ENCODE assay signal across 8 cellular contexts in the genomic region with DNA sequence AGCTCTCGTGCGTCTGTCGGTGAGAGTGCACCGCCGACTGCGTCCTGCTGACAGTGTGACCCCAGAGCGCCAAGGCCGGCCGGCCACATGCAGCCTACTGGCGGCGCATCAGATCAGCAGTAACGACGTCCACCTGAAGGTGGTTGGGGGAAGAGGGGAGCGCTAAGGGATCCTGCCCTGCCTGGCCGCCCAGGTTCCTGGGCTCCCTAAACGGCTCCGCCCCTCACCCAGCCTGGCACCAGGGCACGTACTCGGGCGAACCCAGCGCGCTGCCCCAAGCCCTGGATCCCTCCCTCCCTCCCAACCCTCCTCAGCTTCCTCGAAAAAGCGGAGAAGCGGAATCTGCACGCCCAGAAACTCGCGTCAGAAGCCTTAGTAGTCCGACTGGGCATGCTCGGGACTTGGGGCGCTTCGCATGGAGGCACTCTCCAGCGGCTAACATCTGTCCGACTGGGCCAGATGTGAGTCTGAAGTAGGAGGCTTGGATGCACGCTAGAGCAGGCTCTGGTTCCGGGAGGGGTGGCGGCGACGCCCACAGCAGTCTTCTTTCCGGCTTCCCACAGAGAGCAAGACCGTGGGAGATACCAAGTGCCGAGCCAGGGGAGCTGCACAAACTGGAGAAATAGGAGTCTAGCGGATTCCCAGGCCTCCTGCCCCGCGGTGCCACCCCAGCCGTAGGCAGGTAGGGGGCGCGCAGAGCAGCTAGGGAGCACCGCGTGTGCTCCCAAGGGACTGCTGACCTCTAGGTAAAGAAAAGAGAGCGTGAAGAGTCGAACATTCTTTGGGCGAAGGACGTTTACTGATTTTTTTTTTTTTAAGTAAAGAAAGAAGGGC.
DNase-seq lines count a peak whose midpoint lies in the region; ATAC-seq, FAIRE-seq and TF ChIP-seq lines count a peak whose summit lies in the region.

No MANE protein-coding gene starts in this region.

- peak; percentile 59; the same call in 2 of the 3 replicates for TF ChIP-seq CTCF in H9 (conservative IDR thresholded peaks at IDR 0.05)
- TF ChIP-seq CTCF in SK-N-SH (IDR thresholded peaks at IDR 0.05): peak; percentile 34; the same call in 1 of the 2 replicates
- TF ChIP-seq CTCF in thoracic aorta (IDR thresholded peaks at IDR 0.05): peak; percentile 5

- H2BK20ac ChIP-seq in H9 (ENCODE audit: low read depth, low read length, poor library complexity, severe bottlenecking): no peak overlapping the region

- TF ChIP-seq EP300 in SK-N-SH (IDR thresholded peaks at IDR 0.05; ENCODE audit: borderline replicate concordance in 1 of 2, low read depth in 1 of 2, low read length in 1 of 2): no peak

- H2AFZ ChIP-seq in H9 (ENCODE audit: low read length) (no peak overlapping the region), SK-N-SH (ENCODE audit: low read depth) (0 out of 2 replicates have a peak overlapping the region, but pooled peaks have one; percentile 46)

- H3K4me2 ChIP-seq in H9 (ENCODE audit: insufficient read depth, insufficient read length, low read length) (peak overlapping the region; percentile 81), SK-N-SH (peak overlapping the region; percentile 70; the same call in 1 of the 2 replicates)

- no peak for TF ChIP-seq RAD21 in SK-N-SH (IDR thresholded peaks at IDR 0.05; ENCODE audit: low read length)

- no peaks in the 10 kb centered on the region for H3K79me1 ChIP-seq in H9 (ENCODE audit: insufficient read depth, low read depth, low read length, poor library complexity, severe bottlenecking)

- no peak overlapping the region for H3K18ac ChIP-seq in H9 (ENCODE audit: insufficient read length, low read depth, low read length)

- peak overlapping the region; percentile 33 to 99 (median 93) for H3K27ac Mint-ChIP-seq in H9

- no peak overlapping the region for H2BK120ac ChIP-seq in H9 (ENCODE audit: low read depth, low read length, poor library complexity, severe bottlenecking)

- H3K27me3 ChIP-seq in H9 (ENCODE audit: insufficient read depth, low read length) (peaks cover 12% of the 10 kb centered on the region; the same call in 1 of the 2 replicates), SK-N-SH (ENCODE audit: insufficient read depth) (peaks cover 33% of the 10 kb centered on the region), endocrine pancreas (ENCODE audit: control insufficient read depth, insufficient read depth, low read length) (no peaks in the 10 kb centered on the region), thoracic aorta (replicated peaks; ENCODE audit: insufficient read depth) (no peaks in the 10 kb centered on the region)

- H3K36me3 ChIP-seq in SK-N-SH (replicated peaks in 1 of 2; ENCODE audit: control insufficient read depth in 1 of 2, insufficient read depth in 2 of 2, low read length in 1 of 2) (no peaks in the 10 kb centered on the region), endocrine pancreas (ENCODE audit: control insufficient read depth, insufficient read depth, low read length) (no peaks in the 10 kb centered on the region), mesodermal cell (ENCODE audit: control insufficient read depth, insufficient read depth, low read length) (no peaks in the 10 kb centered on the region), thoracic aorta (no peaks in the 10 kb centered on the region)

- H3K4me1 Mint-ChIP-seq in H9: peaks cover 45 to 50% of the 10 kb centered on the region in 2 experiments

- peaks cover 36% of the 10 kb centered on the region for H3K27me3 Mint-ChIP-seq in H9 (ENCODE audit: low read depth)

- no peaks in the 10 kb centered on the region; a peak in 1 of 7 replicates for H3K36me3 Mint-ChIP-seq in H9 (ENCODE audit: insufficient read depth in 1 of 3, low read depth in 3 of 3)

- no peak for ATAC-seq in thoracic aorta (ENCODE audit: insufficient number of reproducible peaks, low FRiP score, low read depth)

- no peak for FAIRE-seq in GM19239 (lab: Jason Lieb, UNC)

- no peak overlapping the region for H3K23ac ChIP-seq in H9 (ENCODE audit: insufficient read length, low read depth, low read length)

- no peak overlapping the region for H3K56ac ChIP-seq in H9 (ENCODE audit: insufficient read length, low read depth, low read length)

- no peak overlapping the region for H4K5ac ChIP-seq in H9 (ENCODE audit: insufficient read length, low read depth, low read length)

- H4K8ac ChIP-seq in H9 (replicated peaks; ENCODE audit: insufficient read length, low read depth, low read length): no peak overlapping the region

- H2BK5ac ChIP-seq in H9 (ENCODE audit: insufficient read length, low read length): no peak overlapping the region

- no peak overlapping the region for H3K14ac ChIP-seq in H9 (ENCODE audit: insufficient read depth, low read length)

- H3K27ac ChIP-seq in H9 (ENCODE audit: insufficient read length, low read depth, low read length) (peak overlapping the region; percentile 29), SK-N-SH (ENCODE audit: low read depth in 2 of 2, low read length in 1 of 2) (no peak overlapping the region), mesodermal cell (ENCODE audit: low read depth, low read length, severe bottlenecking) (peak overlapping the region; percentile 66), thoracic aorta (peak overlapping the region; percentile 49 to 66)

- H2BK15ac ChIP-seq in H9 (ENCODE audit: low read depth, low read length): no peak overlapping the region

- H3K4me3 Mint-ChIP-seq in H9: peak overlapping the region; percentile 80 to 88

- H3K79me2 ChIP-seq in H9 (ENCODE audit: insufficient read depth, low read length) (no peaks in the 10 kb centered on the region), SK-N-SH (ENCODE audit: insufficient read depth) (no peaks in the 10 kb centered on the region)

- peak; percentile 4 for DNase-seq in AG08395 (ENCODE audit: low spot score)
- DNase-seq in H9: peak; percentile 75
- peak; percentile 33 for DNase-seq in SK-N-SH
- no peak for DNase-seq in thoracic aorta (ENCODE audit: low spot score)
- no peak for DNase-seq in GDM1 (lab: John Stamatoyannopoulos, UW)
- DNase-seq in GM19239 (ENCODE audit: insufficient read length, low spot score): no peak

- H3T11ph ChIP-seq in H9 (ENCODE audit: low read length): no peak overlapping the region

- H4K91ac ChIP-seq in H9 (ENCODE audit: insufficient read length, low read depth, low read length): no peak overlapping the region

- H3F3A ChIP-seq in SK-N-SH (replicated peaks; ENCODE audit: insufficient read depth): no peaks in the 10 kb centered on the region

- no peak overlapping the region for H2BK12ac ChIP-seq in H9 (ENCODE audit: insufficient read length, low read depth, low read length)

- no peak overlapping the region for H3K4ac ChIP-seq in H9 (ENCODE audit: low read depth, low read length)

- H3K9me3 ChIP-seq in H9 (ENCODE audit: control insufficient read depth, low read depth, low read length) (no peaks in the 10 kb centered on the region), SK-N-SH (no peaks in the 10 kb centered on the region), endocrine pancreas (ENCODE audit: control insufficient read depth, low read length) (no peaks in the 10 kb centered on the region), mesodermal cell (ENCODE audit: control insufficient read depth, low read length) (no peaks in the 10 kb centered on the region), thoracic aorta (no peaks in the 10 kb centered on the region)

- peaks cover 0 to 21% of the 10 kb centered on the region in 2 experiments; a peak in 4 of 5 replicates for H3K9me3 Mint-ChIP-seq in H9

- peak overlapping the region; percentile 17 to 48; a peak in 3 of 4 replicates for H3K4me3 ChIP-seq in SK-N-SH (ENCODE audit: low read depth in 2 of 2, low read length in 1 of 2)
- peak overlapping the region; percentile 34 for H3K4me3 ChIP-seq in endocrine pancreas (ENCODE audit: control insufficient read depth, insufficient read depth, low read length)
- H3K4me3 ChIP-seq in mesodermal cell (ENCODE audit: extremely low read depth, insufficient read depth, low read length, poor library complexity, severe bottlenecking): peak overlapping the region; percentile 40
- peak overlapping the region; percentile 71 for H3K4me3 ChIP-seq in thoracic aorta

- no peak overlapping the region for H2AK5ac ChIP-seq in H9 (ENCODE audit: insufficient read length, low read length)

- CTCF ChIA-PET in SK-N-SH (lab: Yijun Ruan, JAX): interaction anchor here (1.4 kb wide), 1 partner anchor 11 kb away, joined by 3 read pairs; no protein-coding TSS in a partner anchor

- POLR2A ChIA-PET in SK-N-SH (lab: Yijun Ruan, JAX): no interaction called here

- H4K20me1 ChIP-seq in H9 (ENCODE audit: control insufficient read depth, insufficient read depth, insufficient read length) (no peaks in the 10 kb centered on the region), SK-N-SH (ENCODE audit: insufficient read depth) (no peaks in the 10 kb centered on the region)

- H3K4me1 ChIP-seq in H9 (ENCODE audit: insufficient read depth, low read length) (no peaks in the 10 kb centered on the region; the same call in 1 of the 2 replicates), SK-N-SH (ENCODE audit: control insufficient read depth in 1 of 2, insufficient read depth in 2 of 2, low read depth in 1 of 2, low read length in 1 of 2) (no peaks in the 10 kb centered on the region; a peak in 1 of 4 replicates), endocrine pancreas (ENCODE audit: control insufficient read depth, insufficient read depth, low read length) (no peaks in the 10 kb centered on the region), mesodermal cell (ENCODE audit: control insufficient read depth, insufficient read depth, low read length, poor library complexity, severe bottlenecking) (no peaks in the 10 kb centered on the region), thoracic aorta (ENCODE audit: control insufficient read depth in 1 of 2, low read depth in 2 of 2) (no peaks in the 10 kb centered on the region)

- peaks cover 23% of the 10 kb centered on the region for H3K23me2 ChIP-seq in H9 (ENCODE audit: insufficient read length, low read depth, low read length, poor library complexity, severe bottlenecking)

- peak overlapping the region; percentile 70 for H3K9ac ChIP-seq in H9 (ENCODE audit: extremely low read depth, insufficient read length, low read length)
- no peak overlapping the region for H3K9ac ChIP-seq in SK-N-SH
- no peak overlapping the region for H3K9ac ChIP-seq in endocrine pancreas (ENCODE audit: control insufficient read depth, insufficient read depth, low read length)

- no peaks in the 10 kb centered on the region for H3K9me2 ChIP-seq in SK-N-SH

- WGBS in H9 (ENCODE audit: extremely low coverage, insufficient read length, low lambda C conversion rate): no CpG with 5 or more reads among the region's 54 CpGs
- WGBS in SK-N-SH (ENCODE audit: low lambda C conversion rate): 10% methylated on average over 28 of the region's 54 CpGs
- WGBS in mesodermal cell (ENCODE audit: insufficient coverage in 2 of 2), 2 experiments: 0% methylated on average over 15 of the region's 54 CpGs

TF ChIP-seq in SK-N-SH, 30 proteins besides CTCF, POLR2A, EP300 and RAD21:
- TF ChIP-seq GATA2 (CRISPR knock-in tag; IDR thresholded peaks at IDR 0.05) (no peak), MXI1 (IDR thresholded peaks at IDR 0.05; ENCODE audit: low read depth, low read length) (no peak), EZH2phosphoT487 (IDR thresholded peaks at IDR 0.05; ENCODE audit: borderline replicate concordance, low read depth) (no peak), FOXJ3 (CRISPR knock-in tag; IDR thresholded peaks at IDR 0.05) (no peak), RCOR1 (IDR thresholded peaks at IDR 0.05; ENCODE audit: low read length) (no peak), TCF12 (IDR thresholded peaks at IDR 0.05) (no peak)
TF ChIP-seq in SK-N-SH: peak in this region for 0.

Comparison
In these comparisons a context has a peak if more than half of its experiments do, and no peak if none do; other contexts are left out.
1. DNase-seq: peak in AG08395 (single experiment), H9 (single experiment) and SK-N-SH (single experiment); none in thoracic aorta (single experiment), GDM1 (single experiment) and GM19239 (single experiment).
2. H3K27ac ChIP-seq: peak in H9 (single experiment), mesodermal cell (single experiment) and thoracic aorta (2 of 2); none in SK-N-SH (0 of 2).
3. CTCF ChIP-seq: peak in every context shown above with its lines; median percentile 59 in H9; 34 in SK-N-SH; 5 in thoracic aorta.
4. Peak in every context shown above with its lines, with median percentiles within 50 percentile points of each other: H3K4me3 ChIP-seq.